Comparison of ENCODE assay signal across 8 cellular contexts in genomic region chr11:65884716-65885092, GRCh38. TPM values are rescaled to one million over a fixed set of nuclear protein-coding genes. Genes with fewer than 3 reads are reported as not detected.
DNase-seq lines count a peak whose midpoint lies in the region; ATAC-seq and TF ChIP-seq lines count a peak whose summit lies in the region.

No MANE protein-coding gene starts in this region.

- no peak for TF ChIP-seq POLR2A in tibial nerve (IDR thresholded peaks at IDR 0.05)

- H3K27ac ChIP-seq in Karpas-422 (ENCODE audit: low read length): no peak overlapping the region
- peak overlapping the region in 3 of 4 donors; percentile 38 to 57 (median 43) for H3K27ac ChIP-seq in tibial nerve

- peaks cover 25% of the 10 kb centered on the region for H3K36me3 ChIP-seq in Karpas-422 (ENCODE audit: insufficient read depth, low read length)
- peaks cover 0 to 56% (median 0%) of the 10 kb centered on the region in 3 donors for H3K36me3 ChIP-seq in tibial nerve

- TF ChIP-seq EP300 in tibial nerve (IDR thresholded peaks at IDR 0.05): peak in 1 of 2 donors; percentile 76

- peak overlapping the region; percentile 29 for H3K4me3 Mint-ChIP-seq in activated T-helper 17 cell treated with anti-CD3 and anti-CD28 coated beads, Interleukin-2, amount 50 U/mL, for 72 hours

- H3K4me3 ChIP-seq in Karpas-422 (ENCODE audit: low read length) (no peak overlapping the region), tibial nerve (no peak overlapping the region)

- H3K79me2 ChIP-seq in Karpas-422 (ENCODE audit: low read length): peaks cover 22% of the 10 kb centered on the region

- no peak overlapping the region for H3K4me2 ChIP-seq in Karpas-422 (ENCODE audit: low read depth, low read length, poor library complexity, severe bottlenecking)

- H3K4me1 Mint-ChIP-seq in activated T-helper 17 cell treated with anti-CD3 and anti-CD28 coated beads, Interleukin-2, amount 50 U/mL, for 72 hours: peaks cover 31% of the 10 kb centered on the region

- H3K9me2 ChIP-seq in Karpas-422 (replicated peaks; ENCODE audit: insufficient read depth, low read length): no peaks in the 10 kb centered on the region

- H3K36me3 Mint-ChIP-seq in activated T-helper 17 cell treated with anti-CD3 and anti-CD28 coated beads, Interleukin-2, amount 50 U/mL, for 72 hours (ENCODE audit: low read depth): peaks cover 55% of the 10 kb centered on the region

- no peaks in the 10 kb centered on the region for H3K27me3 Mint-ChIP-seq in activated T-helper 17 cell treated with anti-CD3 and anti-CD28 coated beads, Interleukin-2, amount 50 U/mL, for 72 hours

- DNase-seq in DMS53 (lab: John Stamatoyannopoulos, UW): peak; percentile 87
- DNase-seq in Karpas-422: peak; percentile 92
- DNase-seq in RPMI8226: peak; percentile 87
- peak; percentile 69 for DNase-seq in fibroblast of the conjunctiva (ENCODE audit: low read depth)
- DNase-seq in nucleus accumbens (lab: John Stamatoyannopoulos, UW): peak in 49 of 56 donors; percentile 12 to 87 (median 57)
- peak; percentile 58 to 63 for DNase-seq in tibial nerve (ENCODE audit: low spot score in 2 of 2)

- no peaks in the 10 kb centered on the region for H3K9me3 Mint-ChIP-seq in activated T-helper 17 cell treated with anti-CD3 and anti-CD28 coated beads, Interleukin-2, amount 50 U/mL, for 72 hours

- H3K9ac ChIP-seq in Karpas-422 (ENCODE audit: low read length): no peak overlapping the region; the same call in 1 of the 2 replicates

- no peaks in the 10 kb centered on the region; the same call in 1 of the 2 replicates for H4K20me1 ChIP-seq in Karpas-422 (ENCODE audit: insufficient read depth, low read depth, low read length)

- H2AFZ ChIP-seq in Karpas-422 (ENCODE audit: low read length): no peak overlapping the region

- 10 to 24% methylated on average over 6 to 7 of the region's 9 CpGs for WGBS in tibial nerve, 2 donors

- TF ChIP-seq CTCF in tibial nerve (IDR thresholded peaks at IDR 0.05): peak; percentile 97 to 99 (median 99)

- peak; percentile 49 for ATAC-seq in activated T-helper 17 cell treated with anti-CD3 and anti-CD28 coated beads, Interleukin-2, amount 50 U/mL, for 72 hours (replicated peaks)
- ATAC-seq in GM18519 (IDR thresholded peaks at IDR 0.05; ENCODE audit: low FRiP score, unreplicated experiment): no peak

- H3K9me3 ChIP-seq in Karpas-422 (ENCODE audit: low read length) (no peaks in the 10 kb centered on the region), tibial nerve (no peaks in the 10 kb centered on the region)

- no peaks in the 10 kb centered on the region for H3K27me3 ChIP-seq in Karpas-422 (ENCODE audit: low read length)
- no peaks in the 10 kb centered on the region for H3K27me3 ChIP-seq in tibial nerve

- H3K27ac Mint-ChIP-seq in activated T-helper 17 cell treated with anti-CD3 and anti-CD28 coated beads, Interleukin-2, amount 50 U/mL, for 72 hours: peak overlapping the region; percentile 76

- H3K4me1 ChIP-seq in Karpas-422 (ENCODE audit: low read length) (peaks cover 41% of the 10 kb centered on the region), tibial nerve (peaks cover 0 to 36% (median 17%) of the 10 kb centered on the region in 4 donors)

RNA-seq across cellular contexts. Expression of gene FIBP, which starts 3.6 kb away (rescaled TPM):
- total RNA-seq in Karpas-422 (2014; rRNA removed; shearing (Covaris generic); ENCODE audit: low replicate concordance): 207 and 248 TPM in 2 replicates
- total RNA-seq in activated T-helper 17 cell treated with anti-CD3 and anti-CD28 coated beads, Interleukin-2, amount 50 U/mL, for 72 hours: 100 to 1,000 TPM in 1 of 2 donors, 10 to 100 TPM in 1; 75.8 to 102 TPM
- total RNA-seq in tibial nerve: 10 to 100 TPM; 53.6 to 73.2 (median 63.7) TPM

RNA-seq across cellular contexts. Expression of gene CTSW, which starts 5.1 kb away (rescaled TPM):
- not detected in 2 replicates for total RNA-seq in Karpas-422 (2014; rRNA removed; shearing (Covaris generic); ENCODE audit: low replicate concordance)
- total RNA-seq in activated T-helper 17 cell treated with anti-CD3 and anti-CD28 coated beads, Interleukin-2, amount 50 U/mL, for 72 hours: 10 to 100 TPM in 1 of 2 donors, 1 to 10 TPM in 1; 5.4 to 23.6 TPM
- 1 to 10 TPM in 2 of 4 donors, not detected in 2; 1.5 to 3.1 TPM for total RNA-seq in tibial nerve

RNA-seq across cellular contexts. Expression of gene CCDC85B, which starts 5.8 kb away (rescaled TPM):
- 21.3 and 56.7 TPM in 2 replicates for total RNA-seq in Karpas-422 (2014; rRNA removed; shearing (Covaris generic); ENCODE audit: low replicate concordance)
- 10 to 100 TPM; 21.0 to 37.2 TPM for total RNA-seq in activated T-helper 17 cell treated with anti-CD3 and anti-CD28 coated beads, Interleukin-2, amount 50 U/mL, for 72 hours
- total RNA-seq in tibial nerve: 100 to 1,000 TPM in 2 of 4 donors, 10 to 100 TPM in 2; 73.0 to 108 (median 89.4) TPM

RNA-seq across cellular contexts. Expression of gene EFEMP2, which starts 12.1 kb away (rescaled TPM):
- total RNA-seq in Karpas-422 (2014; rRNA removed; shearing (Covaris generic); ENCODE audit: low replicate concordance): 1.3 and 2.6 TPM in 2 replicates
- total RNA-seq in activated T-helper 17 cell treated with anti-CD3 and anti-CD28 coated beads, Interleukin-2, amount 50 U/mL, for 72 hours: 10 to 100 TPM; 11.5 to 76.3 TPM
- total RNA-seq in tibial nerve: 10 to 100 TPM; 59.2 to 92.7 (median 82.0) TPM

RNA-seq across cellular contexts. Expression of gene FOSL1, which starts 15.5 kb away (rescaled TPM):
- total RNA-seq in Karpas-422 (2014; rRNA removed; shearing (Covaris generic); ENCODE audit: low replicate concordance): not detected in 2 replicates
- 10 to 100 TPM; 18.7 to 24.8 TPM for total RNA-seq in activated T-helper 17 cell treated with anti-CD3 and anti-CD28 coated beads, Interleukin-2, amount 50 U/mL, for 72 hours
- total RNA-seq in tibial nerve: 1 to 10 TPM in 3 of 4 donors, not detected in 1; 1.3 to 3.3 (median 1.4) TPM
